ENCODE assay signal across 8 cellular contexts in genomic region chr6:46652232-46652602, GRCh38. TPM values are rescaled to one million over a fixed set of nuclear protein-coding genes. Genes with fewer than 3 reads are reported as not detected.
A peak's percentile ranks its signal among the peaks of the same experiment; 100 is the strongest.
DNase-seq lines count a peak whose midpoint lies in the region; ATAC-seq lines count a peak whose summit lies in the region.

No MANE protein-coding gene starts in this region.

- peaks cover 51% of the 10 kb centered on the region for H3K27me3 Mint-ChIP-seq in activated T-helper 2 cell treated with anti-CD3 and anti-CD28 coated beads, Interferon-gamma antibody, Interleukin-2, Interleukin-4, amounts not matched to agents 10 μg/mL and 5 μg/mL and 100 μg/mL, durations not matched to agents 14 hours and 24 hours and 36 hours (ENCODE audit: low read depth)
- peaks cover 33 to 36% of the 10 kb centered on the region in 2 donors for H3K27me3 Mint-ChIP-seq in stimulated activated naive B cell treated with anti-CD40 and anti-IgM and Interleukin-4, amounts not matched to agents 10 μg/mL and 1 μg/mL and 100 μg/mL, for 72 hours

- H3K9me3 ChIP-seq in iPS-18a (ENCODE audit: control insufficient read depth, low read depth, low read length) = no peaks in the 10 kb centered on the region

- H3K4me1 ChIP-seq in iPS-18a (ENCODE audit: control insufficient read depth, low read depth, low read length) = peaks cover 9% of the 10 kb centered on the region

- H3K27ac Mint-ChIP-seq in activated T-helper 2 cell treated with anti-CD3 and anti-CD28 coated beads, Interferon-gamma antibody, Interleukin-2, Interleukin-4, amounts not matched to agents 10 μg/mL and 5 μg/mL and 100 μg/mL, durations not matched to agents 14 hours and 24 hours and 36 hours = no peak overlapping the region
- no peak overlapping the region for H3K27ac Mint-ChIP-seq in stimulated activated naive B cell treated with anti-CD40 and anti-IgM and Interleukin-4, amounts not matched to agents 10 μg/mL and 1 μg/mL and 100 μg/mL, for 72 hours

- DNase-seq in NCI-H510A treated with DMSO at 0.1 percent for 48 hours (lab: John Stamatoyannopoulos, UW) (peak; percentile 55), NCI-H510A (lab: John Stamatoyannopoulos, UW) (no peak), HUDEP-2 (lab: John Stamatoyannopoulos, UW; ENCODE audit: unreplicated experiment in 76 of 76) (no peak)
- DNase-seq in activated T-helper 2 cell treated with anti-CD3 and anti-CD28 coated beads, Interferon-gamma antibody, Interleukin-2, Interleukin-4, amounts not matched to agents 10 μg/mL and 5 μg/mL and 100 μg/mL, durations not matched to agents 14 hours and 24 hours and 36 hours (ENCODE audit: low spot score) = no peak
- no peak for DNase-seq in stimulated activated naive B cell treated with anti-CD40 and anti-IgM and Interleukin-4, amounts not matched to agents 10 μg/mL and 1 μg/mL and 100 μg/mL, for 72 hours

- peaks cover 14% of the 10 kb centered on the region for H3K4me1 Mint-ChIP-seq in activated T-helper 2 cell treated with anti-CD3 and anti-CD28 coated beads, Interferon-gamma antibody, Interleukin-2, Interleukin-4, amounts not matched to agents 10 μg/mL and 5 μg/mL and 100 μg/mL, durations not matched to agents 14 hours and 24 hours and 36 hours (ENCODE audit: low read depth)
- peaks cover 11 to 17% of the 10 kb centered on the region in 2 donors for H3K4me1 Mint-ChIP-seq in stimulated activated naive B cell treated with anti-CD40 and anti-IgM and Interleukin-4, amounts not matched to agents 10 μg/mL and 1 μg/mL and 100 μg/mL, for 72 hours

- H3K36me3 ChIP-seq in iPS-18a (ENCODE audit: control insufficient read depth, low read depth, low read length) = no peaks in the 10 kb centered on the region

- no peaks in the 10 kb centered on the region for H3K36me3 Mint-ChIP-seq in activated T-helper 2 cell treated with anti-CD3 and anti-CD28 coated beads, Interferon-gamma antibody, Interleukin-2, Interleukin-4, amounts not matched to agents 10 μg/mL and 5 μg/mL and 100 μg/mL, durations not matched to agents 14 hours and 24 hours and 36 hours (ENCODE audit: low read depth)
- H3K36me3 Mint-ChIP-seq in stimulated activated naive B cell treated with anti-CD40 and anti-IgM and Interleukin-4, amounts not matched to agents 10 μg/mL and 1 μg/mL and 100 μg/mL, for 72 hours = no peaks in the 10 kb centered on the region

- peaks cover 20% of the 10 kb centered on the region for H3K27me3 ChIP-seq in iPS-18a (ENCODE audit: control insufficient read depth, insufficient read depth, low read length)

- peak overlapping the region; percentile 95 for H3K4me3 ChIP-seq in iPS-18a (ENCODE audit: low read length)

- H3K27ac ChIP-seq in iPS-18a (ENCODE audit: low read length) = no peak overlapping the region

- intact Hi-C loops in activated T-helper 2 cell treated with anti-CD3 and anti-CD28 coated beads, Interferon-gamma antibody, Interleukin-2, Interleukin-4, amounts not matched to agents 10 μg/mL and 5 μg/mL and 100 μg/mL, durations not matched to agents 14 hours and 24 hours and 36 hours (cut with micrococcal nuclease) = no loop called here

- no peaks in the 10 kb centered on the region for H3K9me3 Mint-ChIP-seq in activated T-helper 2 cell treated with anti-CD3 and anti-CD28 coated beads, Interferon-gamma antibody, Interleukin-2, Interleukin-4, amounts not matched to agents 10 μg/mL and 5 μg/mL and 100 μg/mL, durations not matched to agents 14 hours and 24 hours and 36 hours
- no peaks in the 10 kb centered on the region for H3K9me3 Mint-ChIP-seq in stimulated activated naive B cell treated with anti-CD40 and anti-IgM and Interleukin-4, amounts not matched to agents 10 μg/mL and 1 μg/mL and 100 μg/mL, for 72 hours

- peak overlapping the region; percentile 78 for H3K9ac ChIP-seq in iPS-18a (ENCODE audit: low read length)

- H3K4me3 Mint-ChIP-seq in activated T-helper 2 cell treated with anti-CD3 and anti-CD28 coated beads, Interferon-gamma antibody, Interleukin-2, Interleukin-4, amounts not matched to agents 10 μg/mL and 5 μg/mL and 100 μg/mL, durations not matched to agents 14 hours and 24 hours and 36 hours (ENCODE audit: low read depth) = peak overlapping the region; percentile 83
- H3K4me3 Mint-ChIP-seq in stimulated activated naive B cell treated with anti-CD40 and anti-IgM and Interleukin-4, amounts not matched to agents 10 μg/mL and 1 μg/mL and 100 μg/mL, for 72 hours = peak overlapping the region; percentile 82 to 91

- no peak for ATAC-seq in stimulated activated naive B cell treated with anti-CD40 and anti-IgM and Interleukin-4, amounts not matched to agents 10 μg/mL and 1 μg/mL and 100 μg/mL, for 72 hours (replicated peaks)
- no peak for ATAC-seq in HG02870 (IDR thresholded peaks at IDR 0.05; ENCODE audit: unreplicated experiment)
- ATAC-seq in HG03565 (IDR thresholded peaks at IDR 0.05; ENCODE audit: unreplicated experiment) = no peak

RNA-seq across cellular contexts. Expression of gene CYP39A1, which starts 0.4 kb away (rescaled TPM):
- not detected in 2 replicates for total RNA-seq in activated T-helper 2 cell treated with anti-CD3 and anti-CD28 coated beads, Interferon-gamma antibody, Interleukin-2, Interleukin-4, amounts not matched to agents 10 μg/mL and 5 μg/mL and 100 μg/mL, durations not matched to agents 14 hours and 24 hours and 36 hours

RNA-seq across cellular contexts. Expression of gene SLC25A27, which starts 0.6 kb away (rescaled TPM):
- 0.53 and 1.3 TPM in 2 replicates for total RNA-seq in activated T-helper 2 cell treated with anti-CD3 and anti-CD28 coated beads, Interferon-gamma antibody, Interleukin-2, Interleukin-4, amounts not matched to agents 10 μg/mL and 5 μg/mL and 100 μg/mL, durations not matched to agents 14 hours and 24 hours and 36 hours

RNA-seq across cellular contexts. Expression of gene TDRD6, which starts 35.5 kb away (rescaled TPM):
- not detected in 2 replicates for total RNA-seq in activated T-helper 2 cell treated with anti-CD3 and anti-CD28 coated beads, Interferon-gamma antibody, Interleukin-2, Interleukin-4, amounts not matched to agents 10 μg/mL and 5 μg/mL and 100 μg/mL, durations not matched to agents 14 hours and 24 hours and 36 hours
